Comparison of ENCODE assay signal across 11 cellular contexts in genomic region chr10:117365612-117366011, GRCh38. TPM values are rescaled to one million over a fixed set of nuclear protein-coding genes. Genes with fewer than 3 reads are reported as not detected.
DNase-seq lines count a peak whose midpoint lies in the region; ATAC-seq lines count a peak whose summit lies in the region.
"Had no signal": no experiment of that assay in that cellular context is flagged by ENCODE, and none has a peak within 500 bp of the region (broad histone marks: within the 10 kb centered on the region; RNA-seq: fewer than 3 reads in every experiment).

No MANE protein-coding gene starts in this region.

- no peak overlapping the region for H2BK5ac ChIP-seq in mesenchymal stem cell (ENCODE audit: low read depth, low read length, poor library complexity, severe bottlenecking)

- no peak overlapping the region for H2BK12ac ChIP-seq in mesenchymal stem cell (ENCODE audit: low read length in 2 of 2)

- no peaks in the 10 kb centered on the region for H3K27me3 ChIP-seq in mesenchymal stem cell (ENCODE audit: control insufficient read depth in 1 of 2, insufficient read depth in 1 of 2, low read length in 2 of 2)

- H2BK120ac ChIP-seq in mesenchymal stem cell (ENCODE audit: low read depth, low read length) = no peak overlapping the region

- H3K4me3 Mint-ChIP-seq in activated naive CD8-positive, alpha-beta T cell treated with anti-CD3 and anti-CD28 coated beads, Interleukin-2, amount 50 U/mL, for 24 hours = no peak overlapping the region

- peak overlapping the region; percentile 64 for H3K27ac ChIP-seq in mesenchymal stem cell (ENCODE audit: low read length, poor library complexity, severe bottlenecking)

- H3K36me3 Mint-ChIP-seq in activated naive CD8-positive, alpha-beta T cell treated with anti-CD3 and anti-CD28 coated beads, Interleukin-2, amount 50 U/mL, for 24 hours (ENCODE audit: low read depth) = peaks cover 10% of the 10 kb centered on the region

- no peak overlapping the region for H3K4ac ChIP-seq in mesenchymal stem cell (ENCODE audit: low read depth in 1 of 2, low read length in 2 of 2)

- no peaks in the 10 kb centered on the region for H3K79me1 ChIP-seq in mesenchymal stem cell (replicated peaks; ENCODE audit: low read length, poor library complexity, severe bottlenecking)

- no peak overlapping the region for H2BK15ac ChIP-seq in mesenchymal stem cell (ENCODE audit: low read depth, poor library complexity, severe bottlenecking)

- H3K9ac ChIP-seq in mesenchymal stem cell (ENCODE audit: low read length) = no peak overlapping the region

- H4K8ac ChIP-seq in mesenchymal stem cell (ENCODE audit: low read length) = no peak overlapping the region

- no peak overlapping the region for H3K14ac ChIP-seq in mesenchymal stem cell (ENCODE audit: low read length in 2 of 2)

- H3K23ac ChIP-seq in mesenchymal stem cell (ENCODE audit: low read length in 2 of 2) = no peak overlapping the region

- no peak for DNase-seq in activated naive CD8-positive, alpha-beta T cell treated with anti-CD3 and anti-CD28 coated beads, Interleukin-2, amount 50 U/mL, for 24 hours
- DNase-seq in mesenchymal stem cell (no peak), mesenteric fat pad (ENCODE audit: low spot score) (no peak), medulla oblongata (ENCODE audit: extremely low spot score) (no peak)
- DNase-seq in stimulated activated CD4-positive, alpha-beta T cell treated with anti-CD3 and anti-CD28 coated beads, Interleukin-4, amount 100 ng/mL, for 4 hours = no peak
- DNase-seq: activated CD4-positive, alpha-beta T cell treated with anti-CD3 and anti-CD28 coated beads, Interleukin-2, amount 50 U/mL, for 48 hours; DMS79; stimulated activated CD4-positive, alpha-beta T cell treated with anti-CD3 and anti-CD28 coated beads, Interleukin-12 subunit alpha, Interleukin-12 subunit beta, amount 100 ng/mL, for 4 hours had no signal

- H3K4me3 ChIP-seq in mesenchymal stem cell (ENCODE audit: insufficient read depth in 1 of 2, low read depth in 1 of 2, low read length in 2 of 2) = no peak overlapping the region

- no peak overlapping the region for H2AFZ ChIP-seq in mesenchymal stem cell (ENCODE audit: low read depth, low read length)

- no peaks in the 10 kb centered on the region for H3K36me3 ChIP-seq in mesenchymal stem cell (ENCODE audit: control insufficient read depth in 1 of 2, insufficient read depth in 2 of 2, low read depth in 1 of 2, low read length in 2 of 2)

- H3K4me2 ChIP-seq in mesenchymal stem cell (ENCODE audit: low read length, poor library complexity, severe bottlenecking) = no peak overlapping the region

- H4K91ac ChIP-seq in mesenchymal stem cell (ENCODE audit: low read length) = no peak overlapping the region

- 93% methylated on average over 1 of the region's 2 CpGs for WGBS in mesenchymal stem cell

- H3K9me3 ChIP-seq in mesenchymal stem cell (ENCODE audit: control insufficient read depth, low read length) = no peaks in the 10 kb centered on the region

- peaks cover 2% of the 10 kb centered on the region for H3K4me1 ChIP-seq in mesenchymal stem cell (ENCODE audit: control insufficient read depth, insufficient read depth, low read depth, low read length)

- no peaks in the 10 kb centered on the region for H3K27me3 Mint-ChIP-seq in activated naive CD8-positive, alpha-beta T cell treated with anti-CD3 and anti-CD28 coated beads, Interleukin-2, amount 50 U/mL, for 24 hours

- no peak overlapping the region for H2AK5ac ChIP-seq in mesenchymal stem cell (ENCODE audit: low read length, severe bottlenecking)

- no peaks in the 10 kb centered on the region for H3K9me3 Mint-ChIP-seq in activated naive CD8-positive, alpha-beta T cell treated with anti-CD3 and anti-CD28 coated beads, Interleukin-2, amount 50 U/mL, for 24 hours

- peak; percentile 42 for ATAC-seq in GM18907 (IDR thresholded peaks at IDR 0.05; ENCODE audit: unreplicated experiment)
- ATAC-seq in HG03139 (IDR thresholded peaks at IDR 0.05; ENCODE audit: unreplicated experiment) = peak; percentile 30
- ATAC-seq in activated naive CD8-positive, alpha-beta T cell treated with anti-CD3 and anti-CD28 coated beads, Interleukin-2, amount 50 U/mL, for 24 hours = peak; percentile 45
- ATAC-seq in GM18873 (IDR thresholded peaks at IDR 0.05; ENCODE audit: low FRiP score, unreplicated experiment) = no peak

- peaks cover 68% of the 10 kb centered on the region for H3K4me1 Mint-ChIP-seq in activated naive CD8-positive, alpha-beta T cell treated with anti-CD3 and anti-CD28 coated beads, Interleukin-2, amount 50 U/mL, for 24 hours

- no peak overlapping the region for H3K27ac Mint-ChIP-seq in activated naive CD8-positive, alpha-beta T cell treated with anti-CD3 and anti-CD28 coated beads, Interleukin-2, amount 50 U/mL, for 24 hours

- H3K18ac ChIP-seq in mesenchymal stem cell (ENCODE audit: low read depth in 1 of 2, low read length in 2 of 2) = no peak overlapping the region

RNA-seq across cellular contexts. Expression of gene PDZD8, which starts 9.6 kb away (rescaled TPM):
- polyA plus RNA-seq in mesenchymal stem cell (2013, experiment 1 of 2) = 13.7 TPM
- polyA plus RNA-seq in mesenchymal stem cell (2013, experiment 2 of 2) = 14.1 TPM
- total RNA-seq in mesenteric fat pad = 36.7 TPM
